In the genomic region with DNA sequence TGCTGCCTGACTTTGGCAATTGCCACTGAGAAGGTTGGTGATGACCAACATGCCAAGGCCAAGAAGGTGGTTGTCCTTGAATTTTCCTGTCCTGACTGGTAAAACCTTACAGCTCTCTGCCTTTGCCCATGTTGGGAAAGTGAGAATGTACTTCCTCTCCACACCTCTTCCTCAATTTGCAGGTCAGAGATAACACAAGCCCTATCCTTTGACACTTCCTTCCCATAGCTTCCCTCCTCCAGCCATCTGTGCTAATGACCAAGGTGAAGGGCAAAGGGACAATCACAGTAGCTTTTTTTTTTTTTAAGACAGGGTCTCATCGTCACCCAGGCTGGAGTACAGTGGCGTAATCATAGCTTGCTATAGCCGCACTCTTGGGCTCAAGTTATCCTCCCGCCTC, we compare ENCODE assay signal across 1 cellular context.
A peak's percentile ranks its signal among the peaks of the same experiment; 100 is the strongest.
TF ChIP-seq lines count a peak whose summit lies in the region.

No MANE protein-coding gene starts in this region.

TF ChIP-seq in K562, 482 proteins besides CTCF, POLR2A, EP300 and RAD21 (continued from another document and continues in another):
- TF ChIP-seq CEBPB (tag; IDR thresholded peaks at IDR 0.05): peak; percentile 28; the same call in 1 of the 2 replicates
- no peak for TF ChIP-seq HCFC1 (IDR thresholded peaks at IDR 0.05; ENCODE audit: low read depth, low read length)
- peak; percentile 69 for TF ChIP-seq SMARCE1 (IDR thresholded peaks at IDR 0.05)
- peak; percentile 62 for TF ChIP-seq SMARCA4 (IDR thresholded peaks at IDR 0.05)
- TF ChIP-seq NFYB (IDR thresholded peaks at IDR 0.05; ENCODE audit: extremely low read depth, insufficient read length): no peak
- TF ChIP-seq SREBF2 (CRISPR knock-in tag; IDR thresholded peaks at IDR 0.05): no peak
- TF ChIP-seq ZSCAN32 (CRISPR knock-in tag; IDR thresholded peaks at IDR 0.05): no peak
- peak; percentile 40; the same call in 1 of the 2 replicates for TF ChIP-seq MYNN (IDR thresholded peaks at IDR 0.05)
- TF ChIP-seq MYNN (CRISPR knock-in tag; IDR thresholded peaks at IDR 0.05): no peak
- peak; percentile 92 for TF ChIP-seq CTBP1 (IDR thresholded peaks at IDR 0.05; ENCODE audit: borderline replicate concordance)
- no peak for TF ChIP-seq ASH1L (IDR thresholded peaks at IDR 0.05; ENCODE audit: borderline replicate concordance, low read depth, partially characterized antibody)
- peak; percentile 32; the same call in 1 of the 2 replicates for TF ChIP-seq CREM (IDR thresholded peaks at IDR 0.05; ENCODE audit: low read depth)
- TF ChIP-seq SRSF7 (optimal IDR thresholded peaks at IDR 0.05; ENCODE audit: low read depth, low read length): no peak
- TF ChIP-seq, protein P1, sequence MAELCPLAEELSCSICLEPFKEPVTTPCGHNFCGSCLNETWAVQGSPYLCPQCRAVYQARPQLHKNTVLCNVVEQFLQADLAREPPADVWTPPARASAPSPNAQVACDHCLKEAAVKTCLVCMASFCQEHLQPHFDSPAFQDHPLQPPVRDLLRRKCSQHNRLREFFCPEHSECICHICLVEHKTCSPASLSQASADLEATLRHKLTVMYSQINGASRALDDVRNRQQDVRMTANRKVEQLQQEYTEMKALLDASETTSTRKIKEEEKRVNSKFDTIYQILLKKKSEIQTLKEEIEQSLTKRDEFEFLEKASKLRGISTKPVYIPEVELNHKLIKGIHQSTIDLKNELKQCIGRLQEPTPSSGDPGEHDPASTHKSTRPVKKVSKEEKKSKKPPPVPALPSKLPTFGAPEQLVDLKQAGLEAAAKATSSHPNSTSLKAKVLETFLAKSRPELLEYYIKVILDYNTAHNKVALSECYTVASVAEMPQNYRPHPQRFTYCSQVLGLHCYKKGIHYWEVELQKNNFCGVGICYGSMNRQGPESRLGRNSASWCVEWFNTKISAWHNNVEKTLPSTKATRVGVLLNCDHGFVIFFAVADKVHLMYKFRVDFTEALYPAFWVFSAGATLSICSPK (IDR thresholded peaks at IDR 0.05; ENCODE audit: borderline replicate concordance): no peak
- TF ChIP-seq SRSF3 (IDR thresholded peaks at IDR 0.05; ENCODE audit: insufficient read depth, low read length): no peak
- no peak for TF ChIP-seq HOXB6 (CRISPR knock-in tag; IDR thresholded peaks at IDR 0.05; ENCODE audit: borderline replicate concordance)
- 0 out of 2 replicates have a peak, but pooled peaks have one; percentile 39 for TF ChIP-seq L3MBTL2 (IDR thresholded peaks at IDR 0.05)
- TF ChIP-seq, protein P2, sequence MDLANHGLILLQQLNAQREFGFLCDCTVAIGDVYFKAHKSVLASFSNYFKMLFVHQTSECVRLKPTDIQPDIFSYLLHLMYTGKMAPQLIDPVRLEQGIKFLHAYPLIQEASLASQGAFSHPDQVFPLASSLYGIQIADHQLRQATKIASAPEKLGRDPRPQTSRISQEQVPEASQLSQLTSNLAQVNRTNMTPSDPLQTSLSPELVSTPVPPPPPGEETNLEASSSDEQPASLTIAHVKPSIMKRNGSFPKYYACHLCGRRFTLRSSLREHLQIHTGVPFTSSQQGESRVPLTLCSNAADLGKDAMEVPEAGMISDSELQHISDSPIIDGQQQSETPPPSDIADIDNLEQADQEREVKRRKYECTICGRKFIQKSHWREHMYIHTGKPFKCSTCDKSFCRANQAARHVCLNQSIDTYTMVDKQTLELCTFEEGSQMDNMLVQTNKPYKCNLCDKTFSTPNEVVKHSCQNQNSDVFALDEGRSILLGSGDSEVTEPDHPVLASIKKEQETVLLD (IDR thresholded peaks at IDR 0.05): peak; percentile 32; the same call in 1 of the 2 replicates
- no peak for TF ChIP-seq ZNF133 (CRISPR knock-in tag; IDR thresholded peaks at IDR 0.05)
- no peak for TF ChIP-seq ZNF143 (CRISPR knock-in tag; IDR thresholded peaks at IDR 0.05)
- TF ChIP-seq, protein P3, sequence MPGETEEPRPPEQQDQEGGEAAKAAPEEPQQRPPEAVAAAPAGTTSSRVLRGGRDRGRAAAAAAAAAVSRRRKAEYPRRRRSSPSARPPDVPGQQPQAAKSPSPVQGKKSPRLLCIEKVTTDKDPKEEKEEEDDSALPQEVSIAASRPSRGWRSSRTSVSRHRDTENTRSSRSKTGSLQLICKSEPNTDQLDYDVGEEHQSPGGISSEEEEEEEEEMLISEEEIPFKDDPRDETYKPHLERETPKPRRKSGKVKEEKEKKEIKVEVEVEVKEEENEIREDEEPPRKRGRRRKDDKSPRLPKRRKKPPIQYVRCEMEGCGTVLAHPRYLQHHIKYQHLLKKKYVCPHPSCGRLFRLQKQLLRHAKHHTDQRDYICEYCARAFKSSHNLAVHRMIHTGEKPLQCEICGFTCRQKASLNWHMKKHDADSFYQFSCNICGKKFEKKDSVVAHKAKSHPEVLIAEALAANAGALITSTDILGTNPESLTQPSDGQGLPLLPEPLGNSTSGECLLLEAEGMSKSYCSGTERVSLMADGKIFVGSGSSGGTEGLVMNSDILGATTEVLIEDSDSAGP (CRISPR knock-in tag; IDR thresholded peaks at IDR 0.05): no peak
- TF ChIP-seq PHB2 (IDR thresholded peaks at IDR 0.05; ENCODE audit: low read depth): no peak
- TF ChIP-seq CBFA2T2 (conservative IDR thresholded peaks at IDR 0.05): peak; percentile 42; the same call in 1 of the 2 replicates
- peak; percentile 42; the same call in 1 of the 2 replicates for TF ChIP-seq SOX6 (IDR thresholded peaks at IDR 0.05)
- TF ChIP-seq, protein P4, sequence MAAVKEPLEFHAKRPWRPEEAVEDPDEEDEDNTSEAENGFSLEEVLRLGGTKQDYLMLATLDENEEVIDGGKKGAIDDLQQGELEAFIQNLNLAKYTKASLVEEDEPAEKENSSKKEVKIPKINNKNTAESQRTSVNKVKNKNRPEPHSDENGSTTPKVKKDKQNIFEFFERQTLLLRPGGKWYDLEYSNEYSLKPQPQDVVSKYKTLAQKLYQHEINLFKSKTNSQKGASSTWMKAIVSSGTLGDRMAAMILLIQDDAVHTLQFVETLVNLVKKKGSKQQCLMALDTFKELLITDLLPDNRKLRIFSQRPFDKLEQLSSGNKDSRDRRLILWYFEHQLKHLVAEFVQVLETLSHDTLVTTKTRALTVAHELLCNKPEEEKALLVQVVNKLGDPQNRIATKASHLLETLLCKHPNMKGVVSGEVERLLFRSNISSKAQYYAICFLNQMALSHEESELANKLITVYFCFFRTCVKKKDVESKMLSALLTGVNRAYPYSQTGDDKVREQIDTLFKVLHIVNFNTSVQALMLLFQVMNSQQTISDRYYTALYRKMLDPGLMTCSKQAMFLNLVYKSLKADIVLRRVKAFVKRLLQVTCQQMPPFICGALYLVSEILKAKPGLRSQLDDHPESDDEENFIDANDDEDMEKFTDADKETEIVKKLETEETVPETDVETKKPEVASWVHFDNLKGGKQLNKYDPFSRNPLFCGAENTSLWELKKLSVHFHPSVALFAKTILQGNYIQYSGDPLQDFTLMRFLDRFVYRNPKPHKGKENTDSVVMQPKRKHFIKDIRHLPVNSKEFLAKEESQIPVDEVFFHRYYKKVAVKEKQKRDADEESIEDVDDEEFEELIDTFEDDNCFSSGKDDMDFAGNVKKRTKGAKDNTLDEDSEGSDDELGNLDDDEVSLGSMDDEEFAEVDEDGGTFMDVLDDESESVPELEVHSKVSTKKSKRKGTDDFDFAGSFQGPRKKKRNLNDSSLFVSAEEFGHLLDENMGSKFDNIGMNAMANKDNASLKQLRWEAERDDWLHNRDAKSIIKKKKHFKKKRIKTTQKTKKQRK (IDR thresholded peaks at IDR 0.05; ENCODE audit: borderline replicate concordance, low read depth, low read length): no peak
- TF ChIP-seq RBM14 (IDR thresholded peaks at IDR 0.05; ENCODE audit: borderline replicate concordance, insufficient read depth, low read depth, low read length): no peak
- TF ChIP-seq MECOM (CRISPR knock-in tag; IDR thresholded peaks at IDR 0.05): peak; percentile 37; the same call in 1 of the 2 replicates
- TF ChIP-seq ESRRA (IDR thresholded peaks at IDR 0.05; ENCODE audit: borderline replicate concordance, low read depth): peak; percentile 97
- TF ChIP-seq ZKSCAN3 (CRISPR knock-in tag; IDR thresholded peaks at IDR 0.05): no peak
- TF ChIP-seq HDAC2 (IDR thresholded peaks at IDR 0.05): 0 out of 2 replicates have a peak, but pooled peaks have one; percentile 53
- 0 out of 2 replicates have a peak, but pooled peaks have one; percentile 36 for TF ChIP-seq SMAD4 (CRISPR knock-in tag; conservative IDR thresholded peaks at IDR 0.05)
- peak; percentile 19 to 22; a peak in 2 of 4 replicates for TF ChIP-seq KDM1A (IDR thresholded peaks at IDR 0.05)
- TF ChIP-seq TAL1 (IDR thresholded peaks at IDR 0.05): peak; percentile 51
- no peak for TF ChIP-seq CCAR2 (IDR thresholded peaks at IDR 0.05; ENCODE audit: low read depth, low read length)
- no peak for TF ChIP-seq FOXM1 (IDR thresholded peaks at IDR 0.05; ENCODE audit: low read depth)
- TF ChIP-seq FOXM1 (CRISPR knock-in tag; IDR thresholded peaks at IDR 0.05; ENCODE audit: low read depth): no peak
- no peak for TF ChIP-seq XRCC4 (IDR thresholded peaks at IDR 0.05; ENCODE audit: extremely low read depth, insufficient read depth, insufficient read length)
- no peak for TF ChIP-seq CHD1 (IDR thresholded peaks at IDR 0.05; ENCODE audit: low read length)
- 0 out of 4 replicates have a peak, but pooled peaks of 1 of the 2 experiments have one; percentile 27 for TF ChIP-seq MAZ (CRISPR knock-in tag; conservative IDR thresholded peaks at IDR 0.05 in 1 of 2, IDR thresholded peaks at IDR 0.05 in 1 of 2)
- TF ChIP-seq SPI1 (IDR thresholded peaks at IDR 0.05; ENCODE audit: borderline replicate concordance, low read depth, low read length): peak; percentile 98
- 0 out of 2 replicates have a peak, but pooled peaks have one; percentile 21 for TF ChIP-seq ATF7 (IDR thresholded peaks at IDR 0.05)
- TF ChIP-seq U2AF1 (optimal IDR thresholded peaks at IDR 0.05; ENCODE audit: low read depth, low read length): no peak
- TF ChIP-seq ZNF384 (IDR thresholded peaks at IDR 0.05; ENCODE audit: low read depth, low read length): peak; percentile 77
- peak; percentile 52 for TF ChIP-seq ETV1 (tag; conservative IDR thresholded peaks at IDR 0.05; ENCODE audit: low read depth)
- no peak for TF ChIP-seq ZNF316 (IDR thresholded peaks at IDR 0.05)
- no peak for TF ChIP-seq MITF (IDR thresholded peaks at IDR 0.05)
- no peak for TF ChIP-seq HDGF (IDR thresholded peaks at IDR 0.05)
- TF ChIP-seq HLTF (IDR thresholded peaks at IDR 0.05): no peak
- 0 out of 2 replicates have a peak, but pooled peaks have one; percentile 26 for TF ChIP-seq ZNF766 (CRISPR knock-in tag; conservative IDR thresholded peaks at IDR 0.05)
- TF ChIP-seq HDAC1 (IDR thresholded peaks at IDR 0.05): peak in 1 of 2 experiments; percentile 43; a peak in 1 of 4 replicates
- TF ChIP-seq HIVEP1 (CRISPR knock-in tag; IDR thresholded peaks at IDR 0.05): no peak
- TF ChIP-seq MEIS2 (IDR thresholded peaks at IDR 0.05; ENCODE audit: partially characterized antibody): peak; percentile 31
- TF ChIP-seq KDM2B (CRISPR knock-in tag; IDR thresholded peaks at IDR 0.05): no peak
- peak; percentile 31; the same call in 1 of the 2 replicates for TF ChIP-seq CXXC5 (CRISPR knock-in tag; IDR thresholded peaks at IDR 0.05)
- no peak for TF ChIP-seq CLOCK (CRISPR knock-in tag; IDR thresholded peaks at IDR 0.05; ENCODE audit: borderline replicate concordance)
- TF ChIP-seq ZNF644 (tag; IDR thresholded peaks at IDR 0.05; ENCODE audit: low read depth): no peak
- TF ChIP-seq, protein P5, sequence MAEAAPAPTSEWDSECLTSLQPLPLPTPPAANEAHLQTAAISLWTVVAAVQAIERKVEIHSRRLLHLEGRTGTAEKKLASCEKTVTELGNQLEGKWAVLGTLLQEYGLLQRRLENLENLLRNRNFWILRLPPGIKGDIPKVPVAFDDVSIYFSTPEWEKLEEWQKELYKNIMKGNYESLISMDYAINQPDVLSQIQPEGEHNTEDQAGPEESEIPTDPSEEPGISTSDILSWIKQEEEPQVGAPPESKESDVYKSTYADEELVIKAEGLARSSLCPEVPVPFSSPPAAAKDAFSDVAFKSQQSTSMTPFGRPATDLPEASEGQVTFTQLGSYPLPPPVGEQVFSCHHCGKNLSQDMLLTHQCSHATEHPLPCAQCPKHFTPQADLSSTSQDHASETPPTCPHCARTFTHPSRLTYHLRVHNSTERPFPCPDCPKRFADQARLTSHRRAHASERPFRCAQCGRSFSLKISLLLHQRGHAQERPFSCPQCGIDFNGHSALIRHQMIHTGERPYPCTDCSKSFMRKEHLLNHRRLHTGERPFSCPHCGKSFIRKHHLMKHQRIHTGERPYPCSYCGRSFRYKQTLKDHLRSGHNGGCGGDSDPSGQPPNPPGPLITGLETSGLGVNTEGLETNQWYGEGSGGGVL (CRISPR knock-in tag; IDR thresholded peaks at IDR 0.05): no peak
- TF ChIP-seq ZNF41 (CRISPR knock-in tag; conservative IDR thresholded peaks at IDR 0.05): no peak
- no peak for TF ChIP-seq NFRKB (IDR thresholded peaks at IDR 0.05; ENCODE audit: low read depth)
- TF ChIP-seq ZNF311 (CRISPR knock-in tag; IDR thresholded peaks at IDR 0.05): no peak
- TF ChIP-seq CBFA2T3 (IDR thresholded peaks at IDR 0.05): peak; percentile 77
- TF ChIP-seq ARID1B (IDR thresholded peaks at IDR 0.05): peak; percentile 76
- peak; percentile 68; the same call in 1 of the 2 replicates for TF ChIP-seq TEAD4 (IDR thresholded peaks at IDR 0.05; ENCODE audit: low read length)
- no peak for TF ChIP-seq TEAD4 (CRISPR knock-in tag; IDR thresholded peaks at IDR 0.05; ENCODE audit: borderline replicate concordance)
- TF ChIP-seq TRIM24 (IDR thresholded peaks at IDR 0.05): peak; percentile 35 to 74; a peak in 3 of 4 replicates
